In the genomic region with DNA sequence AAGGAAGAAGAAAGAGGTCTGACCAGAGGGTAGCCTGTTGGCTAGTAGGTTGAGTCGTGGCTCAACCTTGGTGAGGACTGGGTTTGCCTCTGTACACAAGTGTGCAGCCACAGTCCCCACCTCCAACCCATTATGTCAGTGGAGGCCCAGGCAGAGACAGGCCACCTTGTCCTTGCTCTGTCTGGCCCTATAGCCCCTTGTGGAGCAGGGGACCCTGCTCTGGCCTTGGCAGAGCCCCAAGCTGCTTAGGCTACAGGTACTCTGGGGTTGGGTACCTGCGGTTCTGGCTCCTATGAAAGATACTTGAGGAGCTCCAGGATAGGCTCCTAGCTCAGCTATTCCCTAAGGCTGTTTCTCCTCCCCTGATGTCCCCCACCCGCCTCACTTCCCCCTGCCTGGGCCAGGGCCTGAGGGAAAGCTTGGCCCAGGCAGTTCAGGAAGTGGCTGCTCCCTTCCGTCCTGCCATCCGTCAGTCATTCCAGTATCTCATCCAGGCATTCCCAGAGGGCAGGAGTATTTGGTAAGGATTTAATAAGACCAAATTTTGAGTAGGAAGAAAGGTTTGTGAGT, we compare ENCODE assay signal across 21 cellular contexts. TPM values are rescaled to one million over a fixed set of nuclear protein-coding genes. Genes with fewer than 3 reads are reported as not detected.
"Had no signal": no experiment of that assay in that cellular context is flagged by ENCODE, and none has a peak within 500 bp of the region (broad histone marks: within the 10 kb centered on the region; RNA-seq: fewer than 3 reads in every experiment).

No MANE protein-coding gene starts in this region.

- H3K4me2 ChIP-seq: hepatocyte, neural progenitor cell had no signal

- H3K4me3 Mint-ChIP-seq: activated B cell treated with CpG ODN at 0.5 μM for 24 hours; activated CD4-positive, alpha-beta memory T cell treated with anti-CD3 and anti-CD28 coated beads for 36 hours; activated naive CD8-positive, alpha-beta T cell treated with anti-CD3 and anti-CD28 coated beads, Interleukin-2, amount 50 U/mL, for 24 hours; activated T-helper 1 cell treated with anti-CD3 and anti-CD28 coated beads, Interleukin-12 subunit alpha, Interleukin-12 subunit beta, Interleukin-2, Interleukin-4 antibody, amounts not matched to agents 30 ng/mL and 10 ng/mL and 1 ng/mL, durations not matched to agents 14 hours and 24 hours and 36 hours; brain; naive thymus-derived CD4-positive, alpha-beta T cell; neural progenitor cell; stimulated activated memory B cell treated with anti-CD40 and anti-IgM and Interleukin-4, amounts not matched to agents 10 μg/mL and 1 μg/mL and 100 μg/mL, for 72 hours had no signal

- H3K9me3 Mint-ChIP-seq: activated B cell treated with CpG ODN at 0.5 μM for 24 hours; activated CD4-positive, alpha-beta memory T cell treated with anti-CD3 and anti-CD28 coated beads for 36 hours; activated naive CD8-positive, alpha-beta T cell treated with anti-CD3 and anti-CD28 coated beads, Interleukin-2, amount 50 U/mL, for 24 hours; activated T-helper 1 cell treated with anti-CD3 and anti-CD28 coated beads, Interleukin-12 subunit alpha, Interleukin-12 subunit beta, Interleukin-2, Interleukin-4 antibody, amounts not matched to agents 30 ng/mL and 10 ng/mL and 1 ng/mL, durations not matched to agents 14 hours and 24 hours and 36 hours; brain; neural progenitor cell; stimulated activated memory B cell treated with anti-CD40 and anti-IgM and Interleukin-4, amounts not matched to agents 10 μg/mL and 1 μg/mL and 100 μg/mL, for 72 hours had no signal

- H3K9ac ChIP-seq: neural progenitor cell had no signal

- H3K36me3 Mint-ChIP-seq: activated CD4-positive, alpha-beta memory T cell treated with anti-CD3 and anti-CD28 coated beads for 36 hours; brain; naive thymus-derived CD4-positive, alpha-beta T cell; neural progenitor cell; stimulated activated memory B cell treated with anti-CD40 and anti-IgM and Interleukin-4, amounts not matched to agents 10 μg/mL and 1 μg/mL and 100 μg/mL, for 72 hours had no signal

- H3K4me1 ChIP-seq: colonic mucosa had no signal

- ATAC-seq: activated naive CD8-positive, alpha-beta T cell treated with anti-CD3 and anti-CD28 coated beads, Interleukin-2, amount 50 U/mL, for 24 hours; naive thymus-derived CD4-positive, alpha-beta T cell; stimulated activated memory B cell treated with anti-CD40 and anti-IgM and Interleukin-4, amounts not matched to agents 10 μg/mL and 1 μg/mL and 100 μg/mL, for 72 hours had no signal

- H3K9me3 ChIP-seq: colonic mucosa, esophagus muscularis mucosa, psoas muscle, thoracic aorta had no signal

- H3K27me3 ChIP-seq: colonic mucosa, esophagus muscularis mucosa, hepatocyte, neural progenitor cell had no signal

- DNase-seq: activated B cell treated with CpG ODN at 0.5 μM for 24 hours; activated CD4-positive, alpha-beta memory T cell treated with anti-CD3 and anti-CD28 coated beads for 36 hours; activated CD4-positive, alpha-beta T cell treated with anti-CD3 and anti-CD28 coated beads for 4 hours; activated naive CD4-positive, alpha-beta T cell treated with Interleukin-2 at 50 U/mL for 16 hours; activated naive CD8-positive, alpha-beta T cell treated with anti-CD3 and anti-CD28 coated beads, Interleukin-2, amount 50 U/mL, for 24 hours; activated T-cell treated with anti-CD3 and anti-CD28 coated beads for 4 hours; central memory CD4-positive, alpha-beta T cell; colonic mucosa; mesendoderm; naive thymus-derived CD4-positive, alpha-beta T cell; psoas muscle; stimulated activated CD4-positive, alpha-beta T cell treated with anti-CD3 and anti-CD28 coated beads, Interleukin-4, amount 100 ng/mL, for 4 hours; T-helper 1 cell; T-helper 9 cell had no signal

- H3K79me2 ChIP-seq: hepatocyte had no signal

- H3K27ac Mint-ChIP-seq: activated B cell treated with CpG ODN at 0.5 μM for 24 hours; activated CD4-positive, alpha-beta memory T cell treated with anti-CD3 and anti-CD28 coated beads for 36 hours; activated naive CD8-positive, alpha-beta T cell treated with anti-CD3 and anti-CD28 coated beads, Interleukin-2, amount 50 U/mL, for 24 hours; activated T-helper 1 cell treated with anti-CD3 and anti-CD28 coated beads, Interleukin-12 subunit alpha, Interleukin-12 subunit beta, Interleukin-2, Interleukin-4 antibody, amounts not matched to agents 30 ng/mL and 10 ng/mL and 1 ng/mL, durations not matched to agents 14 hours and 24 hours and 36 hours; neural progenitor cell; stimulated activated memory B cell treated with anti-CD40 and anti-IgM and Interleukin-4, amounts not matched to agents 10 μg/mL and 1 μg/mL and 100 μg/mL, for 72 hours had no signal

- H2AFZ ChIP-seq: hepatocyte, neural progenitor cell had no signal

- H3K27me3 Mint-ChIP-seq: activated CD4-positive, alpha-beta memory T cell treated with anti-CD3 and anti-CD28 coated beads for 36 hours; activated naive CD8-positive, alpha-beta T cell treated with anti-CD3 and anti-CD28 coated beads, Interleukin-2, amount 50 U/mL, for 24 hours had no signal

- H3K36me3 ChIP-seq: colonic mucosa, neural progenitor cell, thoracic aorta had no signal

- H3K4me1 Mint-ChIP-seq: activated B cell treated with CpG ODN at 0.5 μM for 24 hours; activated naive CD8-positive, alpha-beta T cell treated with anti-CD3 and anti-CD28 coated beads, Interleukin-2, amount 50 U/mL, for 24 hours; naive thymus-derived CD4-positive, alpha-beta T cell; stimulated activated memory B cell treated with anti-CD40 and anti-IgM and Interleukin-4, amounts not matched to agents 10 μg/mL and 1 μg/mL and 100 μg/mL, for 72 hours had no signal

- H3K27ac ChIP-seq: colonic mucosa, hepatocyte, neural progenitor cell, psoas muscle, thoracic aorta had no signal

- H3K4me3 ChIP-seq: colonic mucosa, esophagus muscularis mucosa, hepatocyte, neural progenitor cell, psoas muscle, thoracic aorta had no signal

RNA-seq across cellular contexts. Expression of gene FGD5, which starts 44.0 kb away (rescaled TPM):
- total RNA-seq: activated B cell treated with CpG ODN at 0.5 μM for 24 hours; activated T-helper 1 cell treated with anti-CD3 and anti-CD28 coated beads, Interleukin-12 subunit alpha, Interleukin-12 subunit beta, Interleukin-2, Interleukin-4 antibody, amounts not matched to agents 30 ng/mL and 10 ng/mL and 1 ng/mL, durations not matched to agents 14 hours and 24 hours and 36 hours had no signal
- polyA plus RNA-seq: naive thymus-derived CD4-positive, alpha-beta T cell had no signal
